ENCODE assay signal across 17 cellular contexts in the genomic region with DNA sequence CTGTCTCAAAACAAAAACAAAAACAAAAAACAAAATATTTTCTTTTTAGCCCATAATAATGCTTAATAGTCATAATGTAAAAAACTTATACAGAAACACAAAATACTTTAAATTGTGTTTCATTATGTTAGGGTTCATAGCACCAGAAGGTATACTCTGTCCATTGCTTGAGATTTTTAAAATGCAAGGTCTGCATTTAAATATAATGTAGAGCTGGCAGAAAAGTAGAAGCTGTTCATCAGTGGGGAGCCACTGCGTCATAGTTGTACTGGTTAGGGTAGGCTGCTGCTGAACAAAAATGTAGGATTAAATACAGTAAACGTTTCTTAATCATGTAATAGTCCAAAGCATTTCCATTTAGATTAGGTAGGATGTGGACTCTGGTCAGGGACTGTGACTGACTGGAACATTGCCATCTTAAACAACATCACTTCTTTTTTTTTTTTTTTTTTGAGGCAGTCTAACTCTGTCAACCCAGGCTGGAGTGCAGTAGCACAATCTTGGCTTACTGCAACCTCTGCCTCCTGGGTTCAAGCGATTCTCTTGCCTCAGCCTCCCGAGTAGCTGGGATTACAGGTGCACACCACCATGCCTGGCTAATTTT.
DNase-seq lines count a peak whose midpoint lies in the region; ATAC-seq, FAIRE-seq and TF ChIP-seq lines count a peak whose summit lies in the region.
"Had no signal": no experiment of that assay in that cellular context is flagged by ENCODE, and none has a peak within 500 bp of the region (broad histone marks: within the 10 kb centered on the region; RNA-seq: fewer than 3 reads in every experiment).

No MANE protein-coding gene starts in this region.

- POLR2A ChIA-PET in A549 (lab: Yijun Ruan, JAX): no interaction called here
- POLR2A ChIA-PET in HepG2 (lab: Yijun Ruan, JAX): no interaction called here

- ATAC-seq in A549 (no peak), HepG2 (peak; percentile 83), pancreas (peak in 3 of 4 donors; percentile 21 to 47 (median 27))

- no peak for TF ChIP-seq POLR2A in A549 (IDR thresholded peaks at IDR 0.05; ENCODE audit: low read length)
- TF ChIP-seq POLR2A in HepG2 (IDR thresholded peaks at IDR 0.05; ENCODE audit: insufficient read depth in 1 of 2, low read depth in 2 of 2, low read length in 2 of 2): no peak
- TF ChIP-seq POLR2A in esophagus squamous epithelium (IDR thresholded peaks at IDR 0.05): no peak

- intact Hi-C loops in HepG2 (cut with micrococcal nuclease; ENCODE audit: unreplicated experiment): loop anchor here (5.0 kb wide), 1 partner anchor 84 kb away; the partner anchor contains the start of genes ANKIB1 and KRIT1
- intact Hi-C loops in pancreas (cut with DNase I): no loop called here
- intact Hi-C loops in esophagus squamous epithelium (cut with DNase I): no loop called here

- no peaks in the 10 kb centered on the region for H3K4me1 ChIP-seq in A549
- H3K4me1 ChIP-seq in HepG2 (ENCODE audit: insufficient read depth, low read length): peaks cover 15% of the 10 kb centered on the region
- no peaks in the 10 kb centered on the region for H3K4me1 ChIP-seq in pancreas
- no peaks in the 10 kb centered on the region for H3K4me1 ChIP-seq in esophagus squamous epithelium
- H3K4me1 ChIP-seq: HAP-1 had no signal

- no peaks in the 10 kb centered on the region for H3K27me3 ChIP-seq in HepG2 (ENCODE audit: control insufficient read depth in 1 of 2, insufficient read depth in 2 of 2, low read length in 2 of 2)
- no peaks in the 10 kb centered on the region for H3K27me3 ChIP-seq in pancreas
- no peaks in the 10 kb centered on the region for H3K27me3 ChIP-seq in esophagus squamous epithelium
- H3K27me3 ChIP-seq: BLaER1 had no signal

- H3K9ac ChIP-seq in HepG2 (ENCODE audit: insufficient read depth, low read depth, low read length): no peak overlapping the region
- H3K9ac ChIP-seq: BLaER1 had no signal

- in situ Hi-C loops in HepG2 (cut with HindIII; ENCODE audit: extremely low pct_ligation_motif_present, low pct_unique_long_range_greater_than_20kb): no loop called here

- no peak overlapping the region for H3K27ac ChIP-seq in A549
- H3K27ac ChIP-seq in HepG2 (ENCODE audit: extremely low read length, insufficient read depth, low read length): no peak overlapping the region
- H3K27ac ChIP-seq in pancreas: no peak overlapping the region
- H3K27ac ChIP-seq in esophagus squamous epithelium: no peak overlapping the region
- H3K27ac ChIP-seq: 22Rv1, BLaER1 had no signal

- no peak for TF ChIP-seq RAD21 in A549 (conservative IDR thresholded peaks at IDR 0.05 in 1 of 2, IDR thresholded peaks at IDR 0.05 in 1 of 2)
- TF ChIP-seq RAD21 in HepG2 (CRISPR knock-in tag; IDR thresholded peaks at IDR 0.05): no peak

- BruUV-seq in HepG2 (replicated peaks; lab: Mats Ljungman, UMichigan): no TSS peak

- no peak for TF ChIP-seq EP300 in A549 (IDR thresholded peaks at IDR 0.05)
- TF ChIP-seq EP300 in HepG2 (IDR thresholded peaks at IDR 0.05; ENCODE audit: low read depth in 2 of 2, low read length in 2 of 2): no peak
- no peak for TF ChIP-seq EP300 in HepG2 (CRISPR knock-in tag; IDR thresholded peaks at IDR 0.05; ENCODE audit: borderline replicate concordance)

- H3K4me2 ChIP-seq in A549 (no peak overlapping the region), HepG2 (ENCODE audit: low read depth, low read length) (no peak overlapping the region)
- H3K4me2 ChIP-seq: BLaER1 had no signal

- H3K36me3 ChIP-seq in HepG2 (replicated peaks in 1 of 2; ENCODE audit: control insufficient read depth in 1 of 2, insufficient read depth in 2 of 2, low read length in 2 of 2) (no peaks in the 10 kb centered on the region; a peak in 2 of 5 replicates), pancreas (no peaks in the 10 kb centered on the region), esophagus squamous epithelium (peaks cover 0 to 36% (median 0%) of the 10 kb centered on the region in 3 donors)
- H3K36me3 ChIP-seq: HAP-1 had no signal

- no peaks in the 10 kb centered on the region for H4K20me1 ChIP-seq in HepG2 (ENCODE audit: insufficient read depth, low read length)
- H4K20me1 ChIP-seq: BLaER1 had no signal

- no peak for FAIRE-seq in A549 (lab: Jason Lieb, UNC)
- no peak for FAIRE-seq in HepG2 (lab: Jason Lieb, UNC)
- no peak for FAIRE-seq in pancreas (lab: Jason Lieb, UNC)
- FAIRE-seq: GM19239, H1 had no signal

- H3K4me3 ChIP-seq in A549: no peak overlapping the region
- H3K4me3 ChIP-seq in fibroblast of pulmonary artery (replicated peaks; ENCODE audit: low read depth, low read length): no peak overlapping the region
- H3K4me3 ChIP-seq in HepG2 (replicated peaks in 1 of 3; ENCODE audit: insufficient read depth in 1 of 3, low read depth in 2 of 3, low read length in 3 of 3): no peak overlapping the region
- H3K4me3 ChIP-seq in pancreas: no peak overlapping the region
- no peak overlapping the region for H3K4me3 ChIP-seq in esophagus squamous epithelium
- H3K4me3 ChIP-seq: BLaER1, HAP-1 had no signal

- H2AFZ ChIP-seq in HepG2 (ENCODE audit: low read length): no peak overlapping the region

- CTCF ChIA-PET in A549 (lab: Yijun Ruan, JAX) (interaction anchor here (0.7 kb wide), 1 partner anchor 215 kb away, joined by 3 read pairs; no protein-coding TSS in a partner anchor), HepG2 (lab: Yijun Ruan, JAX; ENCODE audit: low intra/inter-chr PET ratio, low total read pairs) (no interaction called here)

- 80% methylated on average over 4 of the region's 4 CpGs for WGBS in A549 (ENCODE audit: missing lambda C conversion rate)
- WGBS in HepG2 (ENCODE audit: low lambda C conversion rate): 72% methylated on average over 4 of the region's 4 CpGs
- WGBS in pancreas, 2 donors: 71 to 80% methylated on average over 4 of the region's 4 CpGs
- WGBS in esophagus squamous epithelium, 2 donors: 79 to 86% methylated on average over 3 to 4 of the region's 4 CpGs

- H3K79me2 ChIP-seq in HepG2 (ENCODE audit: insufficient read depth, low read length): no peaks in the 10 kb centered on the region

- DNase-seq in A549 (ENCODE audit: low read depth in 1 of 2, low spot score in 1 of 2) (no peak), fibroblast of pulmonary artery (ENCODE audit: low read depth) (peak; percentile 2), HepG2 (ENCODE audit: low spot score) (peak; percentile 53), pancreas (no peak), HPDE6-E6E7 (ENCODE audit: extremely low spot score) (no peak), NCI-H748 (lab: John Stamatoyannopoulos, UW; ENCODE audit: unreplicated experiment) (no peak), esophagus squamous epithelium (lab: John Stamatoyannopoulos, UW) (no peak)
- no peak for DNase-seq in stimulated activated CD8-positive, alpha-beta memory T cell treated with anti-CD3 and anti-CD28 coated beads, Interleukin-4, amount 100 ng/mL, for 48 hours
- DNase-seq: Calu3; CD4-positive, alpha-beta memory T cell; DMS79 treated with DMSO at 0.1 percent for 48 hours; GF-D8 had no signal

- H3K9me3 ChIP-seq in A549 (no peaks in the 10 kb centered on the region), HepG2 (ENCODE audit: low read length) (no peaks in the 10 kb centered on the region), pancreas (peaks cover 0 to 3% (median 0%) of the 10 kb centered on the region in 4 donors), esophagus squamous epithelium (no peaks in the 10 kb centered on the region)
- H3K9me3 ChIP-seq: HAP-1 had no signal

- TF ChIP-seq CTCF in A549 (IDR thresholded peaks at IDR 0.05) (no peak), fibroblast of pulmonary artery (IDR thresholded peaks at IDR 0.05; ENCODE audit: low read length, missing control alignments) (no peak), HepG2 (CRISPR knock-in tag; IDR thresholded peaks at IDR 0.05) (no peak), pancreas (IDR thresholded peaks at IDR 0.05) (no peak), esophagus squamous epithelium (IDR thresholded peaks at IDR 0.05) (no peak)

TF ChIP-seq in A549, 52 proteins besides CTCF, POLR2A, EP300 and RAD21:
- peak; percentile 53 for TF ChIP-seq MAFK (IDR thresholded peaks at IDR 0.05; ENCODE audit: partially characterized antibody)
- TF ChIP-seq TP53 (CRISPR knock-in tag; IDR thresholded peaks at IDR 0.05): no peak

TF ChIP-seq in HepG2, 621 proteins besides CTCF, POLR2A, EP300 and RAD21:
- peak; percentile 61 to 70 for TF ChIP-seq MAFK (conservative IDR thresholded peaks at IDR 0.05 in 1 of 2, IDR thresholded peaks at IDR 0.05 in 1 of 2; ENCODE audit: low read length in 2 of 2)
- TF ChIP-seq, protein P1, sequence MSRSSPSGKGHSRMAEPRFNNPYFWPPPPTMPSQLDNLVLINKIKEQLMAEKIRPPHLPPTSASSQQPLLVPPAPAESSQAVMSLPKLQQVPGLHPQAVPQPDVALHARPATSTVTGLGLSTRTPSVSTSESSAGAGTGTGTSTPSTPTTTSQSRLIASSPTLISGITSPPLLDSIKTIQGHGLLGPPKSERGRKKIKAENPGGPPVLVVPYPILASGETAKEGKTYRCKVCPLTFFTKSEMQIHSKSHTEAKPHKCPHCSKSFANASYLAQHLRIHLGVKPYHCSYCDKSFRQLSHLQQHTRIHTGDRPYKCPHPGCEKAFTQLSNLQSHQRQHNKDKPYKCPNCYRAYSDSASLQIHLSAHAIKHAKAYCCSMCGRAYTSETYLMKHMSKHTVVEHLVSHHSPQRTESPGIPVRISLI (CRISPR knock-in tag; IDR thresholded peaks at IDR 0.05; ENCODE audit: borderline replicate concordance): peak; percentile 75; the same call in 1 of the 2 replicates
- TF ChIP-seq NCOR1 (IDR thresholded peaks at IDR 0.05; ENCODE audit: borderline replicate concordance, low read length): peak; percentile 29; the same call in 1 of the 2 replicates
- TF ChIP-seq HIC2 (CRISPR knock-in tag; IDR thresholded peaks at IDR 0.05; ENCODE audit: low read depth): no peak
- TF ChIP-seq HNF4A (CRISPR knock-in tag; IDR thresholded peaks at IDR 0.05): peak; percentile 44
- peak; percentile 71 for TF ChIP-seq MAFF (IDR thresholded peaks at IDR 0.05; ENCODE audit: low read depth, low read length)

Comparison
In these comparisons a context has a peak if more than half of its experiments do, and no peak if none do; other contexts are left out.
1. ATAC-seq: peak in HepG2 (single experiment) and pancreas (3 of 4); none in A549 (0 of 2).
2. DNase-seq: peak in fibroblast of pulmonary artery (single experiment) and HepG2 (single experiment); none in A549 (0 of 2), pancreas (0 of 6), HPDE6-E6E7 (single experiment), stimulated activated CD8-positive, alpha-beta memory T cell treated with anti-CD3 and anti-CD28 coated beads, Interleukin-4, amount 100 ng/mL, for 48 hours (single experiment), NCI-H748 (single experiment) and esophagus squamous epithelium (single experiment).
3. Of the 38 proteins assayed by ChIP-seq in both HepG2 and A549: peak only in HepG2: none; only in A549: none; in both: MAFK; in neither: 37.